20 cellular contexts compared by ENCODE assay signal in the genomic region with DNA sequence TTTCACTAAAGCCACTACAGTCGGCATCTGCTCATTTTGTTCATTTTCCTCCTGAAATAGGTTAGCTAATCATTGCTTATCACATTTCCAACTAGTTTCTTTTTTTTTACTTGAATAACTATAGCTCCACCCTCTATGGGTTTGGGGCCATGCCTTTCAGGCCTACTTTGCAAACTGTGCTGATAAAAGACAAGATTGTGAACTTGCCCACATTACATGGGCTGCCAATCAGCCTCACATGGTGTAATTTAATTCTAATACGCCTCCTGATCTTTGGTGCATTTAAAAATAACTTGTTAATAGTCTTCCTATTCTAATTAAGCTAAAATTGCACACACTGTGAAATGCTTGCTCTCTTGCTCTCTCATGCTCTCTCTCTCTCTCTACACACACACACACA.
DNase-seq lines count a peak whose midpoint lies in the region; ATAC-seq lines count a peak whose summit lies in the region.
"Had no signal": no experiment of that assay in that cellular context is flagged by ENCODE, and none has a peak within 500 bp of the region (broad histone marks: within the 10 kb centered on the region; RNA-seq: fewer than 3 reads in every experiment).

No MANE protein-coding gene starts in this region.

- H3K9me3 ChIP-seq in stomach smooth muscle (ENCODE audit: control insufficient read depth in 2 of 2, low read length in 2 of 2): no peaks in the 10 kb centered on the region
- H3K9me3 ChIP-seq: upper lobe of left lung had no signal

- H3K27ac ChIP-seq in stomach smooth muscle (ENCODE audit: low read length): peak overlapping the region; percentile 3
- H3K27ac ChIP-seq: 22Rv1, upper lobe of left lung had no signal

- H3K9me3 Mint-ChIP-seq in T-helper 1 cell treated with Interleukin-12 subunit alpha and Interleukin-12 subunit beta and Interleukin-4 antibody, amounts not matched to agents 30 μg/mL and 1 μg/mL, for 36 hours: no peaks in the 10 kb centered on the region
- no peaks in the 10 kb centered on the region for H3K9me3 Mint-ChIP-seq in naive thymus-derived CD8-positive, alpha-beta T cell

- POLR2A ChIA-PET in naive thymus-derived CD8-positive, alpha-beta T cell (lab: Charles Lee): interaction anchor here (1.2 to 1.5 kb wide), 2 partner anchors 39 to 80 kb away, joined by 4 to 6 read pairs; no protein-coding TSS in a partner anchor

- H3K4me1 Mint-ChIP-seq in T-helper 1 cell treated with Interleukin-12 subunit alpha and Interleukin-12 subunit beta and Interleukin-4 antibody, amounts not matched to agents 30 μg/mL and 1 μg/mL, for 36 hours (ENCODE audit: low read depth): peaks cover 23% of the 10 kb centered on the region
- peaks cover 28 to 76% (median 61%) of the 10 kb centered on the region in 4 donors for H3K4me1 Mint-ChIP-seq in naive thymus-derived CD8-positive, alpha-beta T cell

- no peak for DNase-seq in T-helper 1 cell
- no peak for DNase-seq in left ventricle myocardium superior
- DNase-seq in Right ventricle myocardium inferior (ENCODE audit: missing footprints): no peak
- no peak for DNase-seq in naive thymus-derived CD8-positive, alpha-beta T cell
- DNase-seq in AG20443 (ENCODE audit: low spot score): no peak
- no peak for DNase-seq in NCI-H187 (lab: John Stamatoyannopoulos, UW)
- DNase-seq: activated CD4-positive, alpha-beta T cell treated with anti-CD3 and anti-CD28 coated beads for 48 hours; activated CD8-positive, alpha-beta memory T cell treated with anti-CD3 and anti-CD28 coated beads, Interleukin-2, amount 50 U/mL, for 48 hours; activated gamma-delta T cell treated with Interleukin-2 at 50 U/mL for 16 hours; COR-L47; DMS79; foreskin fibroblast; NCI-H1694 treated with DMSO at 0.1 percent for 48 hours; NCI-H748 treated with DMSO at 0.1 percent for 48 hours; occipital lobe; upper lobe of left lung had no signal

- no peak overlapping the region for H3K4me3 Mint-ChIP-seq in T-helper 1 cell treated with Interleukin-12 subunit alpha and Interleukin-12 subunit beta and Interleukin-4 antibody, amounts not matched to agents 30 μg/mL and 1 μg/mL, for 36 hours
- H3K4me3 Mint-ChIP-seq in naive thymus-derived CD8-positive, alpha-beta T cell: peak overlapping the region in 1 of 10 donors; percentile 69

- H3K27me3 Mint-ChIP-seq in T-helper 1 cell treated with Interleukin-12 subunit alpha and Interleukin-12 subunit beta and Interleukin-4 antibody, amounts not matched to agents 30 μg/mL and 1 μg/mL, for 36 hours (ENCODE audit: low read depth): no peaks in the 10 kb centered on the region
- H3K27me3 Mint-ChIP-seq in naive thymus-derived CD8-positive, alpha-beta T cell: no peaks in the 10 kb centered on the region

- peaks cover 10% of the 10 kb centered on the region for H3K4me1 ChIP-seq in stomach smooth muscle (ENCODE audit: control insufficient read depth, insufficient read depth, low read length)

- no peaks in the 10 kb centered on the region for H3K27me3 ChIP-seq in stomach smooth muscle (ENCODE audit: control insufficient read depth in 1 of 2, insufficient read depth in 2 of 2, low read length in 2 of 2)
- H3K27me3 ChIP-seq: upper lobe of left lung had no signal

- ATAC-seq in left ventricle myocardium superior: peak; percentile 15
- no peak for ATAC-seq in Right ventricle myocardium inferior
- ATAC-seq in naive thymus-derived CD8-positive, alpha-beta T cell: no peak

- intact Hi-C loops in left ventricle myocardium superior (cut with micrococcal nuclease): loop anchor here (10.0 kb wide), 2 partner anchors 382 to 582 kb away; no protein-coding TSS in a partner anchor
- intact Hi-C loops in Right ventricle myocardium inferior (cut with DNase I): no loop called here

- H3K4me3 ChIP-seq in stomach smooth muscle (ENCODE audit: low read length in 2 of 2): no peak overlapping the region
- H3K4me3 ChIP-seq: lung, upper lobe of left lung had no signal

- H3K36me3 Mint-ChIP-seq in T-helper 1 cell treated with Interleukin-12 subunit alpha and Interleukin-12 subunit beta and Interleukin-4 antibody, amounts not matched to agents 30 μg/mL and 1 μg/mL, for 36 hours (ENCODE audit: low read depth): peaks cover 52% of the 10 kb centered on the region
- H3K36me3 Mint-ChIP-seq in naive thymus-derived CD8-positive, alpha-beta T cell: peaks cover 4 to 73% (median 51%) of the 10 kb centered on the region in 3 donors

- no peak overlapping the region for H3K9ac ChIP-seq in stomach smooth muscle (ENCODE audit: low read length in 2 of 2)

- H3K27ac Mint-ChIP-seq in T-helper 1 cell treated with Interleukin-12 subunit alpha and Interleukin-12 subunit beta and Interleukin-4 antibody, amounts not matched to agents 30 μg/mL and 1 μg/mL, for 36 hours: peak overlapping the region; percentile 12
- peak overlapping the region in 9 of 10 donors; percentile 22 to 85 (median 65) for H3K27ac Mint-ChIP-seq in naive thymus-derived CD8-positive, alpha-beta T cell

- H3K36me3 ChIP-seq in stomach smooth muscle (ENCODE audit: control insufficient read depth in 2 of 2, insufficient read depth in 2 of 2, low read length in 2 of 2): peaks cover 4 to 11% of the 10 kb centered on the region in 2 donors
